Comparison of ENCODE assay signal across 8 cellular contexts in genomic region chr22:45996241-45997076, GRCh38. TPM values are rescaled to one million over a fixed set of nuclear protein-coding genes. Genes with fewer than 3 reads are reported as not detected.
DNase-seq lines count a peak whose midpoint lies in the region; TF ChIP-seq lines count a peak whose summit lies in the region.

No MANE protein-coding gene starts in this region.

- DNase-seq in breast epithelium (ENCODE audit: low spot score in 2 of 2) (no peak), MCF 10A (ENCODE audit: unreplicated experiment) (no peak), cerebellar nuclear complex (lab: John Stamatoyannopoulos, UW) (no peak), NCI-H2029 (lab: John Stamatoyannopoulos, UW) (no peak), endodermal cell (no peak), NCI-H2227 treated with DMSO at 0.1 percent for 48 hours (lab: John Stamatoyannopoulos, UW) (no peak)

- TF ChIP-seq CTCF in breast epithelium (IDR thresholded peaks at IDR 0.05) (no peak), MCF 10A (IDR thresholded peaks at IDR 0.05; ENCODE audit: unreplicated experiment) (no peak), endodermal cell (conservative IDR thresholded peaks at IDR 0.05) (no peak)

- H3K36me3 Mint-ChIP-seq in MCF 10A (ENCODE audit: insufficient read depth, unreplicated experiment) = peaks cover 7% of the 10 kb centered on the region
- no peaks in the 10 kb centered on the region for H3K36me3 Mint-ChIP-seq in dendritic cell treated with granulocyte-macrophage colony-stimulating factor and Interleukin-4, amounts not matched to agents 40 ng/mL and 50 ng/mL, for 4 days (ENCODE audit: low read depth)
- no peaks in the 10 kb centered on the region for H3K36me3 Mint-ChIP-seq in endodermal cell (ENCODE audit: low read depth)

- H3K4me3 ChIP-seq in breast epithelium (peak overlapping the region in 1 of 3 donors; percentile 35), muscle layer of colon (ENCODE audit: low read depth in 1 of 2, low read length in 2 of 2) (peak overlapping the region; percentile 14 to 22), endodermal cell (ENCODE audit: low read length) (no peak overlapping the region)

- peaks cover 6 to 9% of the 10 kb centered on the region in 2 donors for H3K4me1 ChIP-seq in breast epithelium
- H3K4me1 ChIP-seq in muscle layer of colon (ENCODE audit: insufficient read depth, low read length) = peaks cover 45% of the 10 kb centered on the region
- H3K4me1 ChIP-seq in endodermal cell (ENCODE audit: control insufficient read depth, insufficient read depth, low read length) = no peaks in the 10 kb centered on the region

- 92 to 95% methylated on average over 9 to 29 of the region's 29 CpGs for WGBS in endodermal cell (ENCODE audit: insufficient coverage in 1 of 2, insufficient read length in 1 of 2), 2 experiments

- H3K27me3 ChIP-seq in breast epithelium (no peaks in the 10 kb centered on the region), muscle layer of colon (ENCODE audit: control insufficient read depth in 1 of 2, insufficient read depth in 2 of 2, low read length in 2 of 2) (no peaks in the 10 kb centered on the region), endodermal cell (ENCODE audit: control insufficient read depth, insufficient read depth, low read length, poor library complexity, severe bottlenecking) (no peaks in the 10 kb centered on the region)

- POLR2A ChIA-PET in MCF 10A (lab: Yijun Ruan, JAX) = interaction anchor here (0.6 to 0.7 kb wide), 3 partner anchors 17 to 99 kb away, joined by 3 to 4 read pairs (median 3); no protein-coding TSS in a partner anchor

- BruUV-seq in MCF 10A (replicated peaks; lab: Mats Ljungman, UMichigan) = no TSS peak

- no peaks in the 10 kb centered on the region for H3K4me1 Mint-ChIP-seq in MCF 10A (ENCODE audit: insufficient read depth, unreplicated experiment)
- peaks cover 75% of the 10 kb centered on the region for H3K4me1 Mint-ChIP-seq in dendritic cell treated with granulocyte-macrophage colony-stimulating factor and Interleukin-4, amounts not matched to agents 40 ng/mL and 50 ng/mL, for 4 days (ENCODE audit: low read depth)
- peaks cover 1% of the 10 kb centered on the region for H3K4me1 Mint-ChIP-seq in endodermal cell

- TF ChIP-seq POLR2A in breast epithelium (IDR thresholded peaks at IDR 0.05) = no peak

- H3K4me3 Mint-ChIP-seq in MCF 10A (ENCODE audit: unreplicated experiment) (no peak overlapping the region), endodermal cell (no peak overlapping the region)
- H3K4me3 Mint-ChIP-seq in dendritic cell treated with granulocyte-macrophage colony-stimulating factor and Interleukin-4, amounts not matched to agents 40 ng/mL and 50 ng/mL, for 4 days = peak overlapping the region; percentile 81

- peak overlapping the region; percentile 70 to 75 for H3K27ac ChIP-seq in breast epithelium
- H3K27ac ChIP-seq in muscle layer of colon (ENCODE audit: low read depth, low read length) = peak overlapping the region; percentile 87
- no peak overlapping the region for H3K27ac ChIP-seq in endodermal cell (ENCODE audit: low read depth, low read length)

- peaks cover 10% of the 10 kb centered on the region for H3K9me3 Mint-ChIP-seq in MCF 10A (ENCODE audit: unreplicated experiment)
- no peaks in the 10 kb centered on the region for H3K9me3 Mint-ChIP-seq in dendritic cell treated with granulocyte-macrophage colony-stimulating factor and Interleukin-4, amounts not matched to agents 40 ng/mL and 50 ng/mL, for 4 days
- H3K9me3 Mint-ChIP-seq in endodermal cell = no peaks in the 10 kb centered on the region

- H3K36me3 ChIP-seq in breast epithelium (no peaks in the 10 kb centered on the region), muscle layer of colon (ENCODE audit: insufficient read depth, low read length) (no peaks in the 10 kb centered on the region), endodermal cell (ENCODE audit: control insufficient read depth, insufficient read depth, low read length) (no peaks in the 10 kb centered on the region)

- intact Hi-C loops in breast epithelium (cut with DNase I; ENCODE audit: low total_unique reads) (loop anchor here (10.0 kb wide), 2 partner anchors 298 to 1398 kb away; partner anchors contain the start of gene GTSE1), MCF 10A (cut with micrococcal nuclease) (no loop called here)
- intact Hi-C loops in dendritic cell treated with granulocyte-macrophage colony-stimulating factor and Interleukin-4, amounts not matched to agents 40 ng/mL and 50 ng/mL, for 4 days (cut with micrococcal nuclease) = loop anchor here (1.0 to 5.0 kb wide), 2 partner anchors 10 to 76 kb away; no protein-coding TSS in a partner anchor

- H3K27ac Mint-ChIP-seq in MCF 10A (ENCODE audit: low read depth, unreplicated experiment) (no peak overlapping the region), endodermal cell (no peak overlapping the region)
- H3K27ac Mint-ChIP-seq in dendritic cell treated with granulocyte-macrophage colony-stimulating factor and Interleukin-4, amounts not matched to agents 40 ng/mL and 50 ng/mL, for 4 days = peak overlapping the region; percentile 95

- H3K9me3 ChIP-seq in breast epithelium (no peaks in the 10 kb centered on the region), muscle layer of colon (ENCODE audit: low read length) (no peaks in the 10 kb centered on the region), endodermal cell (ENCODE audit: control insufficient read depth, low read length) (no peaks in the 10 kb centered on the region)

- CTCF ChIA-PET in MCF 10A (lab: Yijun Ruan, JAX) = interaction anchor here (0.6 to 4.6 kb wide), 19 partner anchors 7 to 1682 kb away, joined by 3 to 56 read pairs (median 3); no protein-coding TSS in a partner anchor

- H3K27me3 Mint-ChIP-seq in MCF 10A (ENCODE audit: insufficient read depth, unreplicated experiment) (no peaks in the 10 kb centered on the region), endodermal cell (ENCODE audit: insufficient read depth) (peaks cover 8% of the 10 kb centered on the region)
- peaks cover 11% of the 10 kb centered on the region for H3K27me3 Mint-ChIP-seq in dendritic cell treated with granulocyte-macrophage colony-stimulating factor and Interleukin-4, amounts not matched to agents 40 ng/mL and 50 ng/mL, for 4 days

- no peak overlapping the region for H3K9ac ChIP-seq in muscle layer of colon (ENCODE audit: low read length)
- H3K9ac ChIP-seq in endodermal cell (ENCODE audit: extremely low read depth, low read length, poor library complexity, severe bottlenecking) = no peak overlapping the region

RNA-seq across cellular contexts. Expression of gene WNT7B, which starts 19.5 kb away (rescaled TPM):
- 1 to 10 TPM in 2 of 3 donors, not detected in 1; 2.2 to 2.9 TPM for total RNA-seq in breast epithelium
- 0.28 and 0.39 TPM in 2 replicates for total RNA-seq in MCF 10A (2022)
- not detected for total RNA-seq in endodermal cell
- 15.0 TPM for polyA plus RNA-seq in endodermal cell (2013, experiment 1 of 2)
- polyA plus RNA-seq in endodermal cell (2013, experiment 2 of 2) = 12.3 TPM
